Comparison of ENCODE assay signal across 32 cellular contexts in the genomic region with DNA sequence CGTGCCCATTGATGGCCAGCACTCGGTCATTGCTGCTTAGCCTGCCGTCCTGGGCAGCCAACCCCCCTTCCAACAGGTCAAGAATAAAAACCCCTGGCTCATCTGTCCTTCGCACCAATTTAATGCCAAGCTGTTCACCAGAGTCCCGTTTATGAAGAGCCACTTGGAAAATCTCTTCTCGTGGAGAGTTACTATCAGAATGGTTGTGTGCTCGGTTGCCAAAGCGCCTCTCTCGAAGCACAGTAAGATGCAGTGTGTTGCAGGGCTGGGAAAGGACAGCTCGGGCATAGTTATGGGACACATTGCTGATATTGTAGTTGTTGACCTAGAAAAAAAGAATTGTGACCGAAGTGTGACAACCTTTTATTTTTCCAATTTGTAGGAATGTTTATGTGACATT.
"Had no signal": no experiment of that assay in that cellular context is flagged by ENCODE, and none has a peak within 500 bp of the region (broad histone marks: within the 10 kb centered on the region; RNA-seq: fewer than 3 reads in every experiment).

No MANE protein-coding gene starts in this region.

- H3K9me3 Mint-ChIP-seq: activated B cell treated with CpG ODN at 0.5 μM for 24 hours; activated CD8-positive, alpha-beta T cell treated with anti-CD3 and anti-CD28 coated beads for 36 hours; activated naive CD4-positive, alpha-beta T cell treated with anti-CD3 and anti-CD28 coated beads for 36 hours; activated naive CD4-positive, alpha-beta T cell treated with anti-CD3 and anti-CD28 coated beads, Interleukin-2, amount 50 U/mL, for 24 hours; activated naive CD8-positive, alpha-beta T cell treated with anti-CD3 and anti-CD28 coated beads for 36 hours; activated naive CD8-positive, alpha-beta T cell treated with anti-CD3 and anti-CD28 coated beads, Interleukin-2, amount 50 U/mL, for 24 hours; activated T-cell treated with anti-CD3 and anti-CD28 coated beads, Interleukin-2, amount 50 U/mL, for 4 hours; activated T-helper 17 cell treated with anti-CD3 and anti-CD28 coated beads, Interleukin-2, amount 50 U/mL, for 72 hours; endodermal cell; T-cell; T-helper 1 cell treated with Interleukin-12 subunit alpha and Interleukin-12 subunit beta and Interleukin-4 antibody, amounts not matched to agents 30 μg/mL and 1 μg/mL, for 36 hours; T-helper 2 cell treated with Interferon-gamma antibody and Interleukin-4, amounts not matched to agents 5 μg/mL and 100 μg/mL, for 36 hours had no signal

- H3K27me3 ChIP-seq: adrenal gland, body of pancreas, colonic mucosa, dorsolateral prefrontal cortex had no signal

- H3K27ac Mint-ChIP-seq: activated B cell treated with CpG ODN at 0.5 μM for 24 hours; activated CD8-positive, alpha-beta T cell treated with anti-CD3 and anti-CD28 coated beads for 36 hours; activated naive CD4-positive, alpha-beta T cell treated with anti-CD3 and anti-CD28 coated beads for 36 hours; activated naive CD4-positive, alpha-beta T cell treated with anti-CD3 and anti-CD28 coated beads, Interleukin-2, amount 50 U/mL, for 24 hours; activated naive CD8-positive, alpha-beta T cell treated with anti-CD3 and anti-CD28 coated beads for 36 hours; activated naive CD8-positive, alpha-beta T cell treated with anti-CD3 and anti-CD28 coated beads, Interleukin-2, amount 50 U/mL, for 24 hours; endodermal cell; T-helper 1 cell treated with Interleukin-12 subunit alpha and Interleukin-12 subunit beta and Interleukin-4 antibody, amounts not matched to agents 30 μg/mL and 1 μg/mL, for 36 hours; T-helper 2 cell treated with Interferon-gamma antibody and Interleukin-4, amounts not matched to agents 5 μg/mL and 100 μg/mL, for 36 hours had no signal

- H3K4me3 Mint-ChIP-seq: activated B cell treated with CpG ODN at 0.5 μM for 24 hours; activated CD8-positive, alpha-beta T cell treated with anti-CD3 and anti-CD28 coated beads for 36 hours; activated naive CD4-positive, alpha-beta T cell treated with anti-CD3 and anti-CD28 coated beads for 36 hours; activated naive CD4-positive, alpha-beta T cell treated with anti-CD3 and anti-CD28 coated beads, Interleukin-2, amount 50 U/mL, for 24 hours; activated naive CD8-positive, alpha-beta T cell treated with anti-CD3 and anti-CD28 coated beads for 36 hours; activated naive CD8-positive, alpha-beta T cell treated with anti-CD3 and anti-CD28 coated beads, Interleukin-2, amount 50 U/mL, for 24 hours; activated T-cell treated with anti-CD3 and anti-CD28 coated beads, Interleukin-2, amount 50 U/mL, for 4 hours; activated T-helper 17 cell treated with anti-CD3 and anti-CD28 coated beads, Interleukin-2, amount 50 U/mL, for 72 hours; endodermal cell; T-cell; T-helper 1 cell treated with Interleukin-12 subunit alpha and Interleukin-12 subunit beta and Interleukin-4 antibody, amounts not matched to agents 30 μg/mL and 1 μg/mL, for 36 hours; T-helper 2 cell treated with Interferon-gamma antibody and Interleukin-4, amounts not matched to agents 5 μg/mL and 100 μg/mL, for 36 hours had no signal

- H3K4me3 ChIP-seq: adrenal gland, body of pancreas, colonic mucosa, dorsolateral prefrontal cortex had no signal

- ATAC-seq: activated CD4-positive, CD25-positive, alpha-beta regulatory T cell treated with anti-CD3 and anti-CD28 coated beads, Interleukin-2, amount 50 U/mL, for 24 hours; activated CD8-positive, alpha-beta T cell treated with anti-CD3 and anti-CD28 coated beads for 36 hours; activated naive CD8-positive, alpha-beta T cell treated with anti-CD3 and anti-CD28 coated beads, Interleukin-2, amount 50 U/mL, for 24 hours; activated T-cell treated with anti-CD3 and anti-CD28 coated beads, Interleukin-2, amount 50 U/mL, for 4 hours; activated T-helper 17 cell treated with anti-CD3 and anti-CD28 coated beads, Interleukin-2, amount 50 U/mL, for 72 hours; body of pancreas; esophagus mucosa; T-cell had no signal

- H3K27ac ChIP-seq: adrenal gland, body of pancreas, colonic mucosa, dorsolateral prefrontal cortex, WERI-Rb-1 had no signal

- H3K9me3 ChIP-seq: adrenal gland, body of pancreas, colonic mucosa had no signal

- DNase-seq: activated B cell treated with CpG ODN at 0.5 μM for 24 hours; activated CD4-positive, alpha-beta T cell treated with anti-CD3 and anti-CD28 coated beads for 48 hours; activated CD4-positive, alpha-beta T cell treated with anti-CD3 and anti-CD28 coated beads, Interleukin-2, amount 50 U/mL, for 1 hour; activated CD4-positive, alpha-beta T cell treated with anti-CD3 and anti-CD28 coated beads, Interleukin-2, amount 50 U/mL, for 48 hours; activated CD8-positive, alpha-beta memory T cell treated with anti-CD3 and anti-CD28 coated beads for 24 hours; activated CD8-positive, alpha-beta T cell treated with anti-CD3 and anti-CD28 coated beads for 36 hours; activated effector memory CD4-positive, alpha-beta T cell treated with Interleukin-2 at 50 U/mL for 16 hours; activated naive CD4-positive, alpha-beta T cell treated with anti-CD3 and anti-CD28 coated beads for 36 hours; activated naive CD8-positive, alpha-beta T cell treated with anti-CD3 and anti-CD28 coated beads for 36 hours; activated naive CD8-positive, alpha-beta T cell treated with anti-CD3 and anti-CD28 coated beads, Interleukin-2, amount 50 U/mL, for 24 hours; activated T-cell treated with anti-CD3 and anti-CD28 coated beads, Interleukin-2, amount 50 U/mL, for 4 hours; adrenal gland; amygdala; aorta; body of pancreas; central memory CD4-positive, alpha-beta T cell; cerebellar nuclear complex; colonic mucosa; dorsolateral prefrontal cortex; effector memory CD4-positive, alpha-beta T cell; endodermal cell; foreskin fibroblast; head of caudate nucleus; T-cell; T1000; WERI-Rb-1 had no signal

- H3K4me1 ChIP-seq: adrenal gland, body of pancreas, colonic mucosa had no signal

- H3K27me3 Mint-ChIP-seq: activated B cell treated with CpG ODN at 0.5 μM for 24 hours; activated CD8-positive, alpha-beta T cell treated with anti-CD3 and anti-CD28 coated beads for 36 hours; activated naive CD4-positive, alpha-beta T cell treated with anti-CD3 and anti-CD28 coated beads, Interleukin-2, amount 50 U/mL, for 24 hours; activated naive CD8-positive, alpha-beta T cell treated with anti-CD3 and anti-CD28 coated beads for 36 hours; activated naive CD8-positive, alpha-beta T cell treated with anti-CD3 and anti-CD28 coated beads, Interleukin-2, amount 50 U/mL, for 24 hours; activated T-helper 17 cell treated with anti-CD3 and anti-CD28 coated beads, Interleukin-2, amount 50 U/mL, for 72 hours; T-cell had no signal

- H3K4me1 Mint-ChIP-seq: activated B cell treated with CpG ODN at 0.5 μM for 24 hours; activated naive CD8-positive, alpha-beta T cell treated with anti-CD3 and anti-CD28 coated beads for 36 hours had no signal
